ENCODE assay signal across 9 cellular contexts in the genomic region with DNA sequence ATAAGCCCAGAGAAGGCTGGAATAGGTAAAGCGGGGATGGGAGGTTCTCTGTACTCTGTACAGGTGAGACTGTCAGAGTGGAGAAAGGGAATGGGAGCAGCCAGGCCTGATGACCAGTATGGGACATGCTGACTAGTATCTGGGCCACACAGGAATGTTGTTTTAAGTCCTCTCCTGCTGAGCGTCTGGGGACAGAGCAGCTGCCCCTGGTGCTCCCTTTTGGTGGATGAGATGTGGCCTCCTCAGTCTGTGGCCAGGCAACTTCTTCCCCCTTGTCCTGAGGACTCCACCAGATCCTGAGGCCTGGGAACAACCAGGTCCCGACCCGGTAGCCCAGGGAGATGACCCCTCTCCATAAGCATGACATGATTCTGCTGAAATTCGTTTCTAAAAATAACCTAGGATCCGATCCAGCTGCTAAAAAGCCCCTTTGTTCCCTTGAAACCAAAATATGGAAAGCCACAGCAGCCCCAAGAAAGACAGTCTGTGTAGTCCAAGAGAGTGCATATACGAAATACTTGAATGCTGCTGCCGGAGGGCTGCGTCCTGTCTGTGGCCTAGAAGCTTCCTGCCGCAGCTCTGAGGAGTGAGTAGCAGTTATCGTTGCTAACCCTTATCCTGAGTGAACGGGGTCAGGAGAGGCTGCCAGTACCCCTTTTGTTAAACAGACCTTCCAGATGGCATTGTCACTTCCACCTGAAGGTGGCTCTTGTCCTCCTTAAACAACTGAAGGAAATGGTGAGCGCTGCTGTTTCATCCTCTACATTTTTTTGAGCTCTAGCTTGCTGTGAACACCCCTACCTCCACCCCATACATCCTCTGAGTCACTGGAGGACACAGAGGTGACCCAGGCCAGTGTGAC. TPM values are rescaled to one million over a fixed set of nuclear protein-coding genes. Genes with fewer than 3 reads are reported as not detected.
A peak's percentile ranks its signal among the peaks of the same experiment; 100 is the strongest.
DNase-seq lines count a peak whose midpoint lies in the region; ATAC-seq and TF ChIP-seq lines count a peak whose summit lies in the region.
"Had no signal": no experiment of that assay in that cellular context is flagged by ENCODE, and none has a peak within 500 bp of the region (broad histone marks: within the 10 kb centered on the region; RNA-seq: fewer than 3 reads in every experiment).

No MANE protein-coding gene starts in this region.

- no peaks in the 10 kb centered on the region for H3K9me3 Mint-ChIP-seq in IgD-negative memory B cell

- H3K27ac ChIP-seq in VCaP: no peak overlapping the region
- H3K27ac ChIP-seq in left lung: peak overlapping the region; percentile 79 to 84
- H3K27ac ChIP-seq: SK-N-MC had no signal

- H3K36me3 Mint-ChIP-seq in IgD-negative memory B cell: peaks cover 14% of the 10 kb centered on the region

- peak; percentile 78 for ATAC-seq in left lung
- no peak for ATAC-seq in HG03520 (IDR thresholded peaks at IDR 0.05; ENCODE audit: unreplicated experiment)

- TF ChIP-seq CTCF in VCaP (conservative IDR thresholded peaks at IDR 0.05) (peak; percentile 40; the same call in 1 of the 2 replicates), cardiac fibroblast (IDR thresholded peaks at IDR 0.05; ENCODE audit: low read depth, low read length) (peak; percentile 30), left lung (IDR thresholded peaks at IDR 0.05) (peak in 1 of 2 donors; percentile 16)

- DNase-seq in DMS53 treated with DMSO at 0.1 percent for 48 hours (lab: John Stamatoyannopoulos, UW; ENCODE audit: unreplicated experiment): peak; percentile 10
- peak; percentile 85 to 96 for DNase-seq in cardiac fibroblast (ENCODE audit: low read depth in 2 of 2)
- DNase-seq in left lung: peak in 1 of 2 donors; percentile 48
- peak; percentile 23 to 54 for DNase-seq in stimulated activated CD4-positive, alpha-beta T cell treated with anti-CD3 and anti-CD28 coated beads, Interleukin-4, amount 100 ng/mL, for 48 hours (ENCODE audit: low read depth in 2 of 2)
- no peak for DNase-seq in NCI-H187 (lab: John Stamatoyannopoulos, UW)

- no peaks in the 10 kb centered on the region for H3K27me3 ChIP-seq in left lung

- H3K4me3 ChIP-seq in cardiac fibroblast (replicated peaks in 1 of 2; ENCODE audit: low read depth in 2 of 2, low read length in 2 of 2): peak overlapping the region in 1 of 2 donors; percentile 14
- H3K4me3 ChIP-seq in left lung: no peak overlapping the region
- H3K4me3 ChIP-seq: SK-N-MC had no signal

- H3K27ac Mint-ChIP-seq in IgD-negative memory B cell: peak overlapping the region in 2 of 3 donors; percentile 47 to 84

- no peaks in the 10 kb centered on the region for H3K9me3 ChIP-seq in left lung

- peaks cover 15 to 18% (median 17%) of the 10 kb centered on the region in 3 donors for H3K4me1 Mint-ChIP-seq in IgD-negative memory B cell

- H3K4me3 Mint-ChIP-seq in IgD-negative memory B cell: peak overlapping the region in 2 of 4 donors; percentile 39 to 42

- peaks cover 0 to 6% of the 10 kb centered on the region in 2 donors for H3K36me3 ChIP-seq in left lung

- intact Hi-C loops in left lung (cut with DNase I): no loop called here

- peaks cover 30 to 82% of the 10 kb centered on the region in 2 donors for H3K4me1 ChIP-seq in left lung

- peaks cover 2% of the 10 kb centered on the region for H3K27me3 Mint-ChIP-seq in IgD-negative memory B cell

RNA-seq across cellular contexts. Expression of gene ATP2B4, which starts 47.1 kb away (rescaled TPM):
- polyA plus RNA-seq in IgD-negative memory B cell: 5.0 TPM
- 100 to 1,000 TPM; 109 to 128 TPM for total RNA-seq in left lung

Comparison
In these comparisons a context has a peak if more than half of its experiments do, and no peak if none do; other contexts are left out.
1. DNase-seq: peak in DMS53 treated with DMSO at 0.1 percent for 48 hours (single experiment), cardiac fibroblast (2 of 2) and stimulated activated CD4-positive, alpha-beta T cell treated with anti-CD3 and anti-CD28 coated beads, Interleukin-4, amount 100 ng/mL, for 48 hours (2 of 2); none in NCI-H187 (0 of 2).